Comparison of ENCODE assay signal across 1 cellular context in genomic region chr14:57493467-57494181, GRCh38.
TF ChIP-seq lines count a peak whose summit lies in the region.

A gene with protein sequence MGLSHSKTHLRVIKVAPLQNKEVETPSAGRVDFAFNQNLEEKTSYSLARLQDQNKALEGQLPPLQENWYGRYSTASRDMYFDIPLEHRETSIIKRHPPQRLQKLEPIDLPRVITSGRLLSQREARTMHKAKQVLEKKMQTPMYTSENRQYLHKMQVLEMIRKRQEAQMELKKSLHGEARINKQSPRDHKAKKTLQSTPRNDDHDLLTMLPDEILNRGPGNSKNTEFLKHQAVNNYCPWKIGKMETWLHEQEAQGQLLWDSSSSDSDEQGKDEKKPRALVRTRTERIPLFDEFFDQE (minus strand): TSS chr14:57493857. CDS start chr14:57493715, 142 bp downstream.

TF ChIP-seq in SK-N-SH, 30 proteins besides CTCF, POLR2A, EP300 and RAD21 (continued from another document):
- TF ChIP-seq, protein P1, sequence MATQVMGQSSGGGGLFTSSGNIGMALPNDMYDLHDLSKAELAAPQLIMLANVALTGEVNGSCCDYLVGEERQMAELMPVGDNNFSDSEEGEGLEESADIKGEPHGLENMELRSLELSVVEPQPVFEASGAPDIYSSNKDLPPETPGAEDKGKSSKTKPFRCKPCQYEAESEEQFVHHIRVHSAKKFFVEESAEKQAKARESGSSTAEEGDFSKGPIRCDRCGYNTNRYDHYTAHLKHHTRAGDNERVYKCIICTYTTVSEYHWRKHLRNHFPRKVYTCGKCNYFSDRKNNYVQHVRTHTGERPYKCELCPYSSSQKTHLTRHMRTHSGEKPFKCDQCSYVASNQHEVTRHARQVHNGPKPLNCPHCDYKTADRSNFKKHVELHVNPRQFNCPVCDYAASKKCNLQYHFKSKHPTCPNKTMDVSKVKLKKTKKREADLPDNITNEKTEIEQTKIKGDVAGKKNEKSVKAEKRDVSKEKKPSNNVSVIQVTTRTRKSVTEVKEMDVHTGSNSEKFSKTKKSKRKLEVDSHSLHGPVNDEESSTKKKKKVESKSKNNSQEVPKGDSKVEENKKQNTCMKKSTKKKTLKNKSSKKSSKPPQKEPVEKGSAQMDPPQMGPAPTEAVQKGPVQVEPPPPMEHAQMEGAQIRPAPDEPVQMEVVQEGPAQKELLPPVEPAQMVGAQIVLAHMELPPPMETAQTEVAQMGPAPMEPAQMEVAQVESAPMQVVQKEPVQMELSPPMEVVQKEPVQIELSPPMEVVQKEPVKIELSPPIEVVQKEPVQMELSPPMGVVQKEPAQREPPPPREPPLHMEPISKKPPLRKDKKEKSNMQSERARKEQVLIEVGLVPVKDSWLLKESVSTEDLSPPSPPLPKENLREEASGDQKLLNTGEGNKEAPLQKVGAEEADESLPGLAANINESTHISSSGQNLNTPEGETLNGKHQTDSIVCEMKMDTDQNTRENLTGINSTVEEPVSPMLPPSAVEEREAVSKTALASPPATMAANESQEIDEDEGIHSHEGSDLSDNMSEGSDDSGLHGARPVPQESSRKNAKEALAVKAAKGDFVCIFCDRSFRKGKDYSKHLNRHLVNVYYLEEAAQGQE (IDR thresholded peaks at IDR 0.05; ENCODE audit: low read depth, low read length): no peak
